ENCODE assay signal across 8 cellular contexts in genomic region chr6:28345201-28345600, GRCh38.
"Had no signal": no experiment of that assay in that cellular context is flagged by ENCODE, and none has a peak within 500 bp of the region (broad histone marks: within the 10 kb centered on the region; RNA-seq: fewer than 3 reads in every experiment).

No MANE protein-coding gene starts in this region.

- DNase-seq: GDM1, GF-D8 had no signal

- ATAC-seq: GM12878 had no signal

- FAIRE-seq: G401.6, GM12878, GM12891, GM12892, GM18507, GM19239 had no signal

- H3K4me3 ChIP-seq: GM12878 had no signal
